In the genomic region with DNA sequence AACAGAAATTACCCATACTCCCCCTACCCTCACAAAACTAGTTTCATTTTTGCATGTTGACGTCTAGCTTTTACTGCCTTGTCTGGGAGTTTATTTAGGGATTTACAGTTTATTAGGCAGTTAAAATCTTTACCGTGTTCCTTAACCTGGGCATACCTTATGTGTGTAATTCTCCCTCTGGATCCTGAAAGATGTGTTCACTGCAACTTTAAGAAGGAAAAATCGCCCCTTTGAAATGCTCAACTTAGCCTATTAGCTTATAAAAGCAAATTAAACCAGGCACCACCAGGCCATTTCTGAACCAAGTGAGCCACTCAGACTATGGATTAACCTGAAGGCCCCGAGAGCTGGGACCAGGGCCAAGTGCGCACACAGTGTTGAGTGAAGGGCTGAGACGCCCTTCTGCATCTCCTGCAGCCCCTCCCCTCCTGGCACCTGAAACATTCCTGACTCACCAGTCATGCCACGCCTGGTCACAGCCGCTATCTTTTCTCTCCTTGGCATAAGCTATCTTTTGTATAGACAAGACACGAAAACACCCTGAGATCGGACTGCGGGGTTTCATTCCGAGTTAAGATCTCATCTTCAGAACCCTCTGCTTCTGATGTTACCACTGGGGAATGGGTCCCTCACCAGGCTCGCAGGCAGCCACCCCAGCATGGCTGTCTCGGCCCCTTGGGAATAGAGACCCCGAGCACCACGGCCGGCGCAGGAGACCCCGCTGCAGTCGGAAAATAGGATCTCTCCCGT, we compare ENCODE assay signal across 8 cellular contexts.
DNase-seq lines count a peak whose midpoint lies in the region; ATAC-seq and TF ChIP-seq lines count a peak whose summit lies in the region.

No MANE protein-coding gene starts in this region.

- H3K27ac ChIP-seq in cardiac muscle cell (no peak overlapping the region), suprapubic skin (no peak overlapping the region)

- no peak for TF ChIP-seq EP300 in suprapubic skin (IDR thresholded peaks at IDR 0.05)

- H3K4me3 ChIP-seq in cardiac muscle cell (no peak overlapping the region), suprapubic skin (peak overlapping the region; percentile 30)

- no peaks in the 10 kb centered on the region for H3K9me3 Mint-ChIP-seq in activated CD8-positive, alpha-beta memory T cell treated with anti-CD3 and anti-CD28 coated beads, Interleukin-2, amount 10 ng/mL, durations not matched to agents 7 days and 5 days (ENCODE audit: low read depth)

- H3K27ac Mint-ChIP-seq in activated CD8-positive, alpha-beta memory T cell treated with anti-CD3 and anti-CD28 coated beads, Interleukin-2, amount 10 ng/mL, durations not matched to agents 7 days and 5 days = no peak overlapping the region

- H3K27me3 ChIP-seq in cardiac muscle cell (no peaks in the 10 kb centered on the region), suprapubic skin (no peaks in the 10 kb centered on the region)

- no peak for TF ChIP-seq CTCF in cardiac muscle cell (IDR thresholded peaks at IDR 0.05; ENCODE audit: low read depth, low read length)
- no peak for TF ChIP-seq CTCF in suprapubic skin (IDR thresholded peaks at IDR 0.05)

- peaks cover 60% of the 10 kb centered on the region for H3K4me1 ChIP-seq in cardiac muscle cell (ENCODE audit: low read depth)
- peaks cover 15% of the 10 kb centered on the region for H3K4me1 ChIP-seq in suprapubic skin

- CTCF ChIA-PET in activated CD8-positive, alpha-beta memory T cell treated with anti-CD3 and anti-CD28 coated beads, Interleukin-2, amount 10 ng/mL, durations not matched to agents 7 days and 5 days (lab: Charles Lee) = interaction anchor here (0.8 to 1.3 kb wide), 2 partner anchors 65 to 104 kb away, joined by 3 read pairs; no protein-coding TSS in a partner anchor

- peaks cover 37% of the 10 kb centered on the region for H3K27me3 Mint-ChIP-seq in activated CD8-positive, alpha-beta memory T cell treated with anti-CD3 and anti-CD28 coated beads, Interleukin-2, amount 10 ng/mL, durations not matched to agents 7 days and 5 days

- H3K9me3 ChIP-seq in cardiac muscle cell (ENCODE audit: low read depth) = no peaks in the 10 kb centered on the region
- no peaks in the 10 kb centered on the region for H3K9me3 ChIP-seq in suprapubic skin

- no peak for TF ChIP-seq POLR2A in suprapubic skin (IDR thresholded peaks at IDR 0.05)

- peaks cover 16% of the 10 kb centered on the region for H3K4me1 Mint-ChIP-seq in activated CD8-positive, alpha-beta memory T cell treated with anti-CD3 and anti-CD28 coated beads, Interleukin-2, amount 10 ng/mL, durations not matched to agents 7 days and 5 days

- 41% methylated on average over 21 of the region's 21 CpGs for WGBS in suprapubic skin

- no peaks in the 10 kb centered on the region for H3K36me3 Mint-ChIP-seq in activated CD8-positive, alpha-beta memory T cell treated with anti-CD3 and anti-CD28 coated beads, Interleukin-2, amount 10 ng/mL, durations not matched to agents 7 days and 5 days

- H3K4me3 Mint-ChIP-seq in activated CD8-positive, alpha-beta memory T cell treated with anti-CD3 and anti-CD28 coated beads, Interleukin-2, amount 10 ng/mL, durations not matched to agents 7 days and 5 days = no peak overlapping the region

- H3K36me3 ChIP-seq in cardiac muscle cell = no peaks in the 10 kb centered on the region
- no peaks in the 10 kb centered on the region for H3K36me3 ChIP-seq in suprapubic skin

- peak; percentile 30 for DNase-seq in HK-2 (ENCODE audit: unreplicated experiment)
- DNase-seq in OCI-M1 (lab: John Stamatoyannopoulos, UW) = peak; percentile 29
- DNase-seq in cardiac muscle cell (ENCODE audit: low read depth in 1 of 2, low spot score in 1 of 2) = peak; percentile 65 to 75
- peak; percentile 76 to 78 for DNase-seq in suprapubic skin (ENCODE audit: low spot score in 2 of 2)
- no peak for DNase-seq in NOMO-1 treated with dmso at 0.1 percent for 144 hours (lab: John Stamatoyannopoulos, UW; ENCODE audit: unreplicated experiment)
- no peak for DNase-seq in activated CD8-positive, alpha-beta memory T cell treated with anti-CD3 and anti-CD28 coated beads, Interleukin-2, amount 10 ng/mL, durations not matched to agents 7 days and 5 days

- ATAC-seq in GM21717 (IDR thresholded peaks at IDR 0.05; ENCODE audit: unreplicated experiment) = no peak
- ATAC-seq in HG03280 (IDR thresholded peaks at IDR 0.05; ENCODE audit: unreplicated experiment) = no peak
- no peak for ATAC-seq in activated CD8-positive, alpha-beta memory T cell treated with anti-CD3 and anti-CD28 coated beads, Interleukin-2, amount 10 ng/mL, durations not matched to agents 7 days and 5 days

Comparison
In these comparisons a context has a peak if more than half of its experiments do, and no peak if none do; other contexts are left out.
1. DNase-seq: peak in HK-2 (single experiment), OCI-M1 (single experiment), cardiac muscle cell (2 of 2) and suprapubic skin (2 of 2); none in NOMO-1 treated with dmso at 0.1 percent for 144 hours (single experiment) and activated CD8-positive, alpha-beta memory T cell treated with anti-CD3 and anti-CD28 coated beads, Interleukin-2, amount 10 ng/mL, durations not matched to agents 7 days and 5 days (single experiment).